7 cellular contexts compared by ENCODE assay signal in the genomic region with DNA sequence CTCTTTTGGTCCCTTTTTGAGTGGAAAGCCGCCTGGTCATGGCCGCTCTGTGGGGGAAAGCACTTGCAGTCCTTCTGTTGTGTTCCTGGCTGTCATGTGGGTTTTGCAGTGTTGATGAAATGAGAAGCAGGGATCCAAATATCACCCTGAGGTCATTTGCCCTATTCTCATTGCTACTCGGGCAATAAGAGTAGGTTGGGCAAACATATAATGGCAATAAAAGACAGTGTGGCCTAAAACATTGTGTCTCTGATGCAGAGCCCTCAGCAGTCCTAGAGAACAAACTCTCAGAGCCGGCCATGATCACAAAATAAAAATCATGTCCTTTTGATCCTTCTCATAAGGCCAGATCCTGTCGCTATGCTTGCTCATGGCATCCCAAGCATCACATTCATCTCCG.
"Had no signal": no experiment of that assay in that cellular context is flagged by ENCODE, and none has a peak within 500 bp of the region (broad histone marks: within the 10 kb centered on the region; RNA-seq: fewer than 3 reads in every experiment).

No MANE protein-coding gene starts in this region.

- H3K27ac Mint-ChIP-seq: HFFc6 had no signal

- H3K4me3 ChIP-seq: HAP-1, K562 had no signal

- H3K36me3 ChIP-seq: HAP-1 had no signal

- ATAC-seq: HCT116, K562 had no signal

- DNase-seq: GOT3, H7, HFFc6, IMR-90 had no signal

- H3K9me3 Mint-ChIP-seq: HFFc6 had no signal

- H3K9me3 ChIP-seq: HAP-1 had no signal

- H3K4me3 Mint-ChIP-seq: HFFc6 had no signal
